ENCODE assay signal across 8 cellular contexts in the genomic region with DNA sequence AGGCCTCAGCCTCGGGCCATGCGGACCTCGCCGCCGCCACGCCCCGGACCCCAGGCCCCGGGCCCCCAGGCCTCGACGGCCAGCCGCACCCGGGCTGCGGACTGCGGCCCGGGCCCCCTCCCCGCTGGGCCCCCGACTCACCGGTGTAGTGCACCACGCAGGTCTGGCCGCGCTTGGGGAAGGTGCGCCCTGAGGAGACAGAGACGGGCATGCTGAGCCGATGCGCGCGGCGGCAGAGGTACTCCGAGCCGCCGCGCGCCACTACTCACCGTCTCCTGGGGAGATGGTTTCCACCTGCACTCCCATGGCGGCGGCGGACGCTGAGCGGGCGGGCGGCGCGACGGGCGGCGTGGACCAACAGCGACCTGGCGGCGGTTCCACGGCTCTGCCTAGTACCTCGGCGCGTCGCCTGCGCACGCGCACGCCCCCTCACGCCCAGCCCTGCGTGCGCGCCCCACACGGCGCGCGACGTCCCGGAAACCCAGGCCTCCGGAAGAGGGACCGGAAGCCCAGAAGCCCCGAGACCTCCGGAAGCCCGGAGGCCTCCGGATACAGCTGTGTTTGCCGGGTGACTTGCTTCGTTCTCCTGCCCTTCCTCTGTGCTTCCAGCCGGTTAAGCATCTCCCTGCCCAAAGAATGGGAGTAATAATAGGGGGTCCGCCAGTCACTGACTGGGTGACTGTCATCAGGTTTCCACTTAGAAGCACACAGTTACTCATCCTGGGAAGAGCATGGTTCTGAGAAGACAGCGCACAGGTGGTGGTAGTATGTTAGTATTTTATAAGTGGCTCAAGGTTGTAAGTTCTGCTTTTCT. TPM values are rescaled to one million over a fixed set of nuclear protein-coding genes. Genes with fewer than 3 reads are reported as not detected.
DNase-seq lines count a peak whose midpoint lies in the region; ATAC-seq, FAIRE-seq and TF ChIP-seq lines count a peak whose summit lies in the region.

A gene (minus strand): TSS at position 362 of the 814 bp plus-strand sequence. CDS start 56 bp downstream, at position 306.

- POLR2A ChIA-PET in T-cell (lab: Charles Lee), result interaction anchor here (0.5 to 0.6 kb wide), 3 partner anchors 11 to 64 kb away, joined by 3 read pairs; a partner anchor contains a TSS

- peak within 1 kb of the TSS; percentile 82 to 93 (median 90) for H3K4me3 Mint-ChIP-seq in T-cell
- H3K4me3 Mint-ChIP-seq in progenitor cell of endocrine pancreas (ENCODE audit: low read depth), result peak within 1 kb of the TSS; percentile 91

- H3K4me1 ChIP-seq in heart right ventricle, result peaks cover 32 to 73% (median 54%) of the 10 kb centered on the region in 9 donors
- peaks cover 47% of the 10 kb centered on the region for H3K4me1 ChIP-seq in upper lobe of right lung

- H3K27me3 Mint-ChIP-seq in T-cell (no peaks in the 10 kb centered on the region), progenitor cell of endocrine pancreas (peaks cover 41% of the 10 kb centered on the region)

- H3K36me3 Mint-ChIP-seq in T-cell, result no peaks in the 10 kb centered on the region
- peaks cover 2% of the 10 kb centered on the region for H3K36me3 Mint-ChIP-seq in progenitor cell of endocrine pancreas (ENCODE audit: insufficient read depth)

- DNase-seq in GM12892 (ENCODE audit: insufficient read length) (peak; percentile 71), NCI-H146 (lab: John Stamatoyannopoulos, UW) (peak; percentile 93), T-cell (peak; percentile 84 to 95 (median 91)), heart right ventricle (peak; percentile 90 to 94), progenitor cell of endocrine pancreas (ENCODE audit: low spot score, unreplicated experiment) (peak; percentile 74), upper lobe of right lung (peak; percentile 96)

- no peaks in the 10 kb centered on the region for H3K9me3 ChIP-seq in heart right ventricle
- H3K9me3 ChIP-seq in upper lobe of right lung, result no peaks in the 10 kb centered on the region

- H3K9me3 Mint-ChIP-seq in T-cell, result peaks cover 0 to 5% (median 3%) of the 10 kb centered on the region in 3 donors
- H3K9me3 Mint-ChIP-seq in progenitor cell of endocrine pancreas (ENCODE audit: low read depth), result no peaks in the 10 kb centered on the region

- intact Hi-C loops in heart right ventricle (cut with DNase I), result loop anchor here in 9 of 10 donors (1.0 to 5.0 kb wide), 7 partner anchors 56 to 81 kb away; a partner anchor contains a TSS
- intact Hi-C loops in upper lobe of right lung (cut with DNase I), result loop anchor here (10.0 kb wide), 1 partner anchor 58 kb away; no protein-coding TSS in a partner anchor

- peak; percentile 93 for FAIRE-seq in GM12892 (lab: Jason Lieb, UNC)

- TF ChIP-seq POLR2A in GM12892 (IDR thresholded peaks at IDR 0.05; ENCODE audit: low read depth, low read length), result peak; percentile 86

- peak in 7 of 9 donors; percentile 23 to 55 (median 34) for TF ChIP-seq CTCF in heart right ventricle (IDR thresholded peaks at IDR 0.05)
- TF ChIP-seq CTCF in progenitor cell of endocrine pancreas (IDR thresholded peaks at IDR 0.05; ENCODE audit: unreplicated experiment), result peak; percentile 20
- TF ChIP-seq CTCF in upper lobe of right lung (IDR thresholded peaks at IDR 0.05), result peak; percentile 41

- peak within 1 kb of the TSS; percentile 70 for H3K27ac ChIP-seq in adipose tissue (ENCODE audit: low read depth, low read length)
- H3K27ac ChIP-seq in heart right ventricle, result peak within 1 kb of the TSS; percentile 75 to 96 (median 89)
- H3K27ac ChIP-seq in upper lobe of right lung, result peak within 1 kb of the TSS; percentile 88

- H3K27me3 ChIP-seq in heart right ventricle (peaks cover 0 to 11% (median 6%) of the 10 kb centered on the region in 7 donors), upper lobe of right lung (no peaks in the 10 kb centered on the region)

- CTCF ChIA-PET in T-cell (lab: Charles Lee), result interaction anchor here in 1 of 2 donors (0.9 kb wide), 1 partner anchor 77 kb away, joined by 3 read pairs; no protein-coding TSS in a partner anchor

- WGBS in adipose tissue, 3 donors, result 1% methylated on average over 54 to 79 of the region's 79 CpGs
- 1% methylated on average over 61 to 79 of the region's 79 CpGs for WGBS in heart right ventricle, 2 donors

- ATAC-seq in HG02870 (IDR thresholded peaks at IDR 0.05; ENCODE audit: unreplicated experiment), result peak; percentile 73
- peak; percentile 88 to 90 (median 88) for ATAC-seq in T-cell (replicated peaks in 1 of 4)
- ATAC-seq in heart right ventricle, result peak; percentile 94 to 99 (median 96)
- ATAC-seq in upper lobe of right lung, result peak; percentile 97

- H3K27ac Mint-ChIP-seq in T-cell, result peak within 1 kb of the TSS; percentile 95 to 96
- peak within 1 kb of the TSS; percentile 95 for H3K27ac Mint-ChIP-seq in progenitor cell of endocrine pancreas

- H3K4me3 ChIP-seq in heart right ventricle, result peak within 1 kb of the TSS; percentile 60 to 87 (median 78)
- H3K4me3 ChIP-seq in upper lobe of right lung, result peak within 1 kb of the TSS; percentile 85

- H3K4me1 Mint-ChIP-seq in T-cell (peaks cover 66 to 72% (median 67%) of the 10 kb centered on the region in 3 donors), progenitor cell of endocrine pancreas (ENCODE audit: low read depth) (peaks cover 26% of the 10 kb centered on the region)

- H3K36me3 ChIP-seq in heart right ventricle, result peaks cover 0 to 19% (median 0%) of the 10 kb centered on the region in 9 donors
- H3K36me3 ChIP-seq in upper lobe of right lung, result no peaks in the 10 kb centered on the region

RNA-seq across cellular contexts. Expression of the gene that starts here (rescaled TPM):
- 207 TPM for polyA plus RNA-seq in GM12892 (2012; ENCODE audit: missing spikeins)
- total RNA-seq in T-cell (10 to 100 TPM; 76.7 to 90.4 (median 79.9) TPM), heart right ventricle (100 to 1,000 TPM; 112 to 276 (median 140) TPM), progenitor cell of endocrine pancreas (149 and 160 TPM in 2 replicates), upper lobe of right lung (266 TPM)
- polyA plus RNA-seq in adipose tissue (100 to 1,000 TPM; 111 to 542 (median 353) TPM), heart right ventricle (100 to 1,000 TPM; 110 to 311 TPM)

Comparison
In these comparisons a context has a peak if more than half of its experiments do, and no peak if none do; other contexts are left out.
1. Peak in every context shown above with its lines: DNase-seq, ATAC-seq, H3K4me3 ChIP-seq and H3K27ac ChIP-seq.